8 cellular contexts compared by ENCODE assay signal in genomic region chr14:77097689-77098469, GRCh38. TPM values are rescaled to one million over a fixed set of nuclear protein-coding genes. Genes with fewer than 3 reads are reported as not detected.
DNase-seq lines count a peak whose midpoint lies in the region; TF ChIP-seq lines count a peak whose summit lies in the region.

CIPC (plus strand) TSS chr14:77098258; CDS start chr14:77105709, 7,451 bp downstream.

- H2AK5ac ChIP-seq in H9 (ENCODE audit: insufficient read length, low read length) = peak within 1 kb of the TSS; percentile 1

- no peak within 1 kb of the TSS for H2BK12ac ChIP-seq in H9 (ENCODE audit: insufficient read length, low read depth, low read length)

- WGBS in H9 (ENCODE audit: extremely low coverage, insufficient read length, low lambda C conversion rate) = no CpG with 5 or more reads among the region's 84 CpGs

- H3K4me3 Mint-ChIP-seq in H9 (peak within 1 kb of the TSS; percentile 79 to 87), nephron (peak within 1 kb of the TSS; percentile 88 to 96 (median 94))
- H3K4me3 Mint-ChIP-seq in stimulated activated naive CD8-positive, alpha-beta T cell treated with anti-CD3 and anti-CD28 coated beads, Interleukin-15, Interleukin-2, amounts not matched to agents 100 ng/mL and 50 ng/mL, for 24 hours = peak within 1 kb of the TSS; percentile 98

- peak within 1 kb of the TSS; percentile 99 for H3K4me2 ChIP-seq in H9 (ENCODE audit: insufficient read depth, insufficient read length, low read length)

- H3K4ac ChIP-seq in H9 (ENCODE audit: low read depth, low read length) = no peak within 1 kb of the TSS

- H2BK15ac ChIP-seq in H9 (ENCODE audit: low read depth, low read length) = no peak within 1 kb of the TSS

- no peaks in the 10 kb centered on the region for H3K36me3 ChIP-seq in MG63

- H3K4me1 ChIP-seq in H9 (ENCODE audit: insufficient read depth, low read length) = peaks cover 2% of the 10 kb centered on the region; the same call in 1 of the 2 replicates

- no peak within 1 kb of the TSS for H4K8ac ChIP-seq in H9 (replicated peaks; ENCODE audit: insufficient read length, low read depth, low read length)

- peak within 1 kb of the TSS; percentile 93 for H3K4me3 ChIP-seq in MG63
- H3K4me3 ChIP-seq in fibroblast of the aortic adventitia (ENCODE audit: low read depth, low read length) = peak within 1 kb of the TSS; percentile 99

- H3K23me2 ChIP-seq in H9 (ENCODE audit: insufficient read length, low read depth, low read length, poor library complexity, severe bottlenecking) = peaks cover 13% of the 10 kb centered on the region

- no peaks in the 10 kb centered on the region for H3K27me3 ChIP-seq in H9 (ENCODE audit: insufficient read depth, low read length)
- H3K27me3 ChIP-seq in MG63 = no peaks in the 10 kb centered on the region

- peak within 1 kb of the TSS; percentile 94 to 98 (median 97) for H3K27ac Mint-ChIP-seq in H9
- peak within 1 kb of the TSS; percentile 84 to 98 (median 96) for H3K27ac Mint-ChIP-seq in nephron
- peak within 1 kb of the TSS; percentile 99 for H3K27ac Mint-ChIP-seq in stimulated activated naive CD8-positive, alpha-beta T cell treated with anti-CD3 and anti-CD28 coated beads, Interleukin-15, Interleukin-2, amounts not matched to agents 100 ng/mL and 50 ng/mL, for 24 hours

- H3K14ac ChIP-seq in H9 (ENCODE audit: insufficient read depth, low read length) = peak within 1 kb of the TSS; percentile 80

- no peaks in the 10 kb centered on the region for H3K9me3 Mint-ChIP-seq in H9
- H3K9me3 Mint-ChIP-seq in nephron = no peaks in the 10 kb centered on the region
- H3K9me3 Mint-ChIP-seq in stimulated activated naive CD8-positive, alpha-beta T cell treated with anti-CD3 and anti-CD28 coated beads, Interleukin-15, Interleukin-2, amounts not matched to agents 100 ng/mL and 50 ng/mL, for 24 hours = no peaks in the 10 kb centered on the region

- H3K36me3 Mint-ChIP-seq in H9 (ENCODE audit: insufficient read depth in 1 of 3, low read depth in 3 of 3) (no peaks in the 10 kb centered on the region; a peak in 1 of 7 replicates), nephron (ENCODE audit: low read depth) (no peaks in the 10 kb centered on the region)
- H3K36me3 Mint-ChIP-seq in stimulated activated naive CD8-positive, alpha-beta T cell treated with anti-CD3 and anti-CD28 coated beads, Interleukin-15, Interleukin-2, amounts not matched to agents 100 ng/mL and 50 ng/mL, for 24 hours (ENCODE audit: low read depth) = peaks cover 3% of the 10 kb centered on the region

- no peaks in the 10 kb centered on the region for H3K27me3 Mint-ChIP-seq in H9 (ENCODE audit: low read depth)
- H3K27me3 Mint-ChIP-seq in nephron (ENCODE audit: low read depth) = no peaks in the 10 kb centered on the region
- H3K27me3 Mint-ChIP-seq in stimulated activated naive CD8-positive, alpha-beta T cell treated with anti-CD3 and anti-CD28 coated beads, Interleukin-15, Interleukin-2, amounts not matched to agents 100 ng/mL and 50 ng/mL, for 24 hours = no peaks in the 10 kb centered on the region

- H3T11ph ChIP-seq in H9 (ENCODE audit: low read length) = no peak within 1 kb of the TSS

- no peaks in the 10 kb centered on the region for H4K20me1 ChIP-seq in H9 (ENCODE audit: control insufficient read depth, insufficient read depth, insufficient read length)

- no peaks in the 10 kb centered on the region for H3K79me1 ChIP-seq in H9 (ENCODE audit: insufficient read depth, low read depth, low read length, poor library complexity, severe bottlenecking)

- no peak within 1 kb of the TSS for H3K56ac ChIP-seq in H9 (ENCODE audit: insufficient read length, low read depth, low read length)

- H3K4me1 Mint-ChIP-seq in H9 = peaks cover 41 to 53% of the 10 kb centered on the region in 2 experiments
- H3K4me1 Mint-ChIP-seq in nephron = peaks cover 43% of the 10 kb centered on the region
- peaks cover 44% of the 10 kb centered on the region for H3K4me1 Mint-ChIP-seq in stimulated activated naive CD8-positive, alpha-beta T cell treated with anti-CD3 and anti-CD28 coated beads, Interleukin-15, Interleukin-2, amounts not matched to agents 100 ng/mL and 50 ng/mL, for 24 hours (ENCODE audit: low read depth)

- peaks cover 5% of the 10 kb centered on the region; the same call in 1 of the 2 replicates for H3K79me2 ChIP-seq in H9 (ENCODE audit: insufficient read depth, low read length)

- H3K23ac ChIP-seq in H9 (ENCODE audit: insufficient read length, low read depth, low read length) = no peak within 1 kb of the TSS

- peak within 1 kb of the TSS; percentile 42 for H2AFZ ChIP-seq in H9 (ENCODE audit: low read length)

- H3K27ac ChIP-seq in H9 (ENCODE audit: insufficient read length, low read depth, low read length) = peak within 1 kb of the TSS; percentile 65

- TF ChIP-seq CTCF in H9 (conservative IDR thresholded peaks at IDR 0.05) = no peak
- no peak for TF ChIP-seq CTCF in fibroblast of the aortic adventitia (IDR thresholded peaks at IDR 0.05; ENCODE audit: insufficient read depth, low read length)
- TF ChIP-seq CTCF in nephron (IDR thresholded peaks at IDR 0.05; ENCODE audit: unreplicated experiment in 3 of 3) = no peak

- DNase-seq in ELR (ENCODE audit: low read depth) = peak; percentile 99
- DNase-seq in H9 = peak; percentile 99
- peak; percentile 95 for DNase-seq in MG63
- DNase-seq in SHP77 treated with DMSO at 0.1 percent for 48 hours (lab: John Stamatoyannopoulos, UW) = peak; percentile 96
- peak; percentile 100 for DNase-seq in activated effector memory CD4-positive, alpha-beta T cell treated with anti-CD3 and anti-CD28 coated beads, Interleukin-2, amount 50 U/mL, for 16 hours
- DNase-seq in fibroblast of the aortic adventitia (ENCODE audit: low read depth) = peak; percentile 98

- H2BK5ac ChIP-seq in H9 (ENCODE audit: insufficient read length, low read length) = no peak within 1 kb of the TSS

- H2BK20ac ChIP-seq in H9 (ENCODE audit: low read depth, low read length, poor library complexity, severe bottlenecking) = no peak within 1 kb of the TSS

- no peak within 1 kb of the TSS for H4K5ac ChIP-seq in H9 (ENCODE audit: insufficient read length, low read depth, low read length)

- peak within 1 kb of the TSS; percentile 59 for H3K18ac ChIP-seq in H9 (ENCODE audit: insufficient read length, low read depth, low read length)

- H3K9ac ChIP-seq in H9 (ENCODE audit: extremely low read depth, insufficient read length, low read length) = peak within 1 kb of the TSS; percentile 89

- no peak within 1 kb of the TSS for H4K91ac ChIP-seq in H9 (ENCODE audit: insufficient read length, low read depth, low read length)

- H3K9me3 ChIP-seq in H9 (ENCODE audit: control insufficient read depth, low read depth, low read length) (no peaks in the 10 kb centered on the region), MG63 (no peaks in the 10 kb centered on the region)

- no peak within 1 kb of the TSS for H2BK120ac ChIP-seq in H9 (ENCODE audit: low read depth, low read length, poor library complexity, severe bottlenecking)

RNA-seq across cellular contexts. Expression of gene CIPC, which starts in this region (rescaled TPM):
- 22.2 and 23.4 TPM in 2 replicates for total RNA-seq in H9 (2021)
- total RNA-seq in MG63 (2014; rRNA removed; shearing (Covaris generic); ENCODE audit: low replicate concordance) = 17.1 and 32.1 TPM in 2 replicates
- total RNA-seq in fibroblast of the aortic adventitia (ENCODE audit: low replicate concordance) = 5.2 and 13.9 TPM in 2 replicates

Comparison
In these comparisons a context has a peak if more than half of its experiments do, and no peak if none do; other contexts are left out.
1. Peak in every context shown above with its lines: DNase-seq, H3K4me3 ChIP-seq and H3K27ac ChIP-seq.